4 cellular contexts compared by ENCODE assay signal in genomic region chr21:15324542-15324941, GRCh38.
"Had no signal": no experiment of that assay in that cellular context is flagged by ENCODE, and none has a peak within 500 bp of the region (broad histone marks: within the 10 kb centered on the region; RNA-seq: fewer than 3 reads in every experiment).

No MANE protein-coding gene starts in this region.

- H3K27me3 Mint-ChIP-seq: IgD-negative memory B cell had no signal

- H3K4me3 ChIP-seq: GM23338 had no signal

- DNase-seq: H9, HCEC 1CT had no signal

- H3K4me2 ChIP-seq: GM23338 had no signal

- H3K4me3 Mint-ChIP-seq: GM23338, H9, IgD-negative memory B cell had no signal

- H2AFZ ChIP-seq: GM23338 had no signal

- H3K4me1 Mint-ChIP-seq: GM23338, IgD-negative memory B cell had no signal

- ATAC-seq: GM23338 had no signal

- H3K27ac Mint-ChIP-seq: GM23338, H9, IgD-negative memory B cell had no signal

- H3K36me3 Mint-ChIP-seq: IgD-negative memory B cell had no signal

- H3K9me3 Mint-ChIP-seq: H9, IgD-negative memory B cell had no signal
